8 cellular contexts compared by ENCODE assay signal in the genomic region with DNA sequence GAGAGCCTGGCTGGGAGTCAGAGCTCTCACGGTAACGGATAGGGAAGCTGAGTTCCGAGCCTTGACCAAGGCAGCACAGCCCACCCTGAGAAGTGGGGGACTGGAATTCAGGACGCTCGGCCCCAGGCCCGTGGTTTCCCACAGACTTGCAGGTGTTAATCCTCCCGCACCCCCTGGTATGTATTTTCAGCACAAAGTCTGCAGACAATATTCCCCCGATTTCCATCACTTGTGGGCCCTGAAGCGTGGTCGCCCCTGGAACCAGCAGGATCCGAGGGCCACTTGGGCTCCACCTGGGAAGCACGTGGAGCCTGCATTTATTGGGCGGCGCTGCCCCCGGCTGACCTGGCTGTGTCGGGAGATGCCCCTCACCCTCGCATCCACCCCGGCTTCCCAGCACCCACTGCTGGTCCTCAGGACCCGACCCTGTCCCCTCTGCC.
A peak's percentile ranks its signal among the peaks of the same experiment; 100 is the strongest.
DNase-seq lines count a peak whose midpoint lies in the region; ATAC-seq and TF ChIP-seq lines count a peak whose summit lies in the region.

No MANE protein-coding gene starts in this region.

- no peaks in the 10 kb centered on the region for H3K27me3 ChIP-seq in HUES6 (ENCODE audit: control insufficient read depth, insufficient read depth, low read length)

- H3K9me3 Mint-ChIP-seq in central memory CD8-positive, alpha-beta T cell: no peaks in the 10 kb centered on the region
- H3K9me3 Mint-ChIP-seq in naive B cell: no peaks in the 10 kb centered on the region

- no peaks in the 10 kb centered on the region; the same call in 1 of the 2 replicates for H3K9me3 ChIP-seq in HUES6 (ENCODE audit: control insufficient read depth, insufficient read depth, low read depth, low read length)

- H3K4me1 ChIP-seq in HUES6 (ENCODE audit: control insufficient read depth, insufficient read depth, low read length): peaks cover 18% of the 10 kb centered on the region

- no peak for DNase-seq in central memory CD8-positive, alpha-beta T cell (ENCODE audit: low spot score in 2 of 2)
- DNase-seq in naive B cell (no peak), SK-N-DZ (ENCODE audit: low spot score) (no peak), cerebellar nuclear complex (lab: John Stamatoyannopoulos, UW) (no peak)
- no peak for DNase-seq in stimulated activated CD4-positive, alpha-beta T cell treated with anti-CD3 and anti-CD28 coated beads, Interleukin-4, amount 100 ng/mL, for 4 hours

- H3K36me3 Mint-ChIP-seq in central memory CD8-positive, alpha-beta T cell (ENCODE audit: insufficient read depth): peaks cover 7% of the 10 kb centered on the region
- H3K36me3 Mint-ChIP-seq in naive B cell: no peaks in the 10 kb centered on the region

- H3K4me1 Mint-ChIP-seq in central memory CD8-positive, alpha-beta T cell: peaks cover 13% of the 10 kb centered on the region
- peaks cover 7 to 18% (median 16%) of the 10 kb centered on the region in 3 donors for H3K4me1 Mint-ChIP-seq in naive B cell

- H3K9ac ChIP-seq in HUES6 (ENCODE audit: low read length): peak overlapping the region; percentile 30

- ATAC-seq in central memory CD8-positive, alpha-beta T cell (replicated peaks; ENCODE audit: extremely low read depth, poor library complexity, severe bottlenecking): no peak
- no peak for ATAC-seq in naive B cell (ENCODE audit: low read depth in 2 of 2)
- no peak for ATAC-seq in GM18498 (IDR thresholded peaks at IDR 0.05; ENCODE audit: unreplicated experiment)

- no peaks in the 10 kb centered on the region for H3K36me3 ChIP-seq in HUES6 (ENCODE audit: control insufficient read depth, insufficient read depth, low read length)

- H3K27ac ChIP-seq in C4-2B (peak overlapping the region; percentile 89), HUES6 (ENCODE audit: low read depth, low read length) (no peak overlapping the region)

- H3K4me3 ChIP-seq in HUES6 (ENCODE audit: low read depth, low read length): peak overlapping the region; percentile 71

- H3K27me3 Mint-ChIP-seq in central memory CD8-positive, alpha-beta T cell: no peaks in the 10 kb centered on the region
- no peaks in the 10 kb centered on the region for H3K27me3 Mint-ChIP-seq in naive B cell

- peak; percentile 59 for TF ChIP-seq CTCF in C4-2B (conservative IDR thresholded peaks at IDR 0.05)

- peak overlapping the region; percentile 95 for H3K27ac Mint-ChIP-seq in central memory CD8-positive, alpha-beta T cell (ENCODE audit: low read depth)
- H3K27ac Mint-ChIP-seq in naive B cell: peak overlapping the region in 2 of 6 donors; percentile 68 to 96

- H3K4me3 Mint-ChIP-seq in central memory CD8-positive, alpha-beta T cell: peak overlapping the region; percentile 73
- peak overlapping the region; percentile 41 to 94 (median 86) for H3K4me3 Mint-ChIP-seq in naive B cell
